Comparison of ENCODE assay signal across 11 cellular contexts in the genomic region with DNA sequence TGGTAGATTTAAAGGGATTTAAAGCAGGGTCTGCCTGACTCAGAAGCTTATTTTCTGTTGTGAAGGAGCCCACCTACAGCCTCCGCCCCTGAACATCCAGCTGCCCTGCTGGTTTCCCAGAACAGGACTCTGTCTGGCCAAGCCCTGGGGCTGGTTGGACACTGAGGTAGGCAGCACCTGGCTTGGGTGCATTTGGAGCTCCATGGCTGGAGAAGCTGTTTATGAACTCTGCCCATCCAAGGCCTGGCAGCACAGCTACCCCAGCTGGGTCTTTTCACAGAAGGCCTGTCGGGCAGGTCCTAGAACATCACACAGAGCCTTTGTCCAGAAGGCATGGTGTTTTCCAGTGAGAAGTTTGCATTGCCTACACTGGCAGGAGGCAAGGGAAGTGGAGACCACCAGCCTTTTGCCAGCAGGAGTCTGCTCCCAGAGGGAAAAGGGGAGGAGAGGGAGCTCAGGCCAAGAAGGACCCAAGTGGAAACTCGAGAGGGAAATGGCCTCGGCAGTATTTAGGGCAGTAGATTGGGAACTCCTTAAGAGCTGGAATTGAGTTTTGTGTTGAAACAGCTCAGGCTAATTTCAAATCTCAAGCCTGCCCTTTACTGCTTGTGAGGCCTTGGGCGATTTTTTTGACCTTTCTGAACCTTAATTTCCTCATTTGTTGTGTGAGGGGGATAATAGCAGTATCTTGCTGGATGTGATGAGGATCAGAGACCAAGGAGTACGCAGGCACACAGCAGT. TPM values are rescaled to one million over a fixed set of nuclear protein-coding genes. Genes with fewer than 3 reads are reported as not detected.
DNase-seq lines count a peak whose midpoint lies in the region; ATAC-seq and TF ChIP-seq lines count a peak whose summit lies in the region.
"Had no signal": no experiment of that assay in that cellular context is flagged by ENCODE, and none has a peak within 500 bp of the region (broad histone marks: within the 10 kb centered on the region; RNA-seq: fewer than 3 reads in every experiment).

No MANE protein-coding gene starts in this region.

- no peaks in the 10 kb centered on the region for H3K36me3 Mint-ChIP-seq in CD4-positive, alpha-beta T cell (ENCODE audit: low read depth)

- no peak for DNase-seq in CD4-positive, alpha-beta T cell
- DNase-seq in fibroblast of lung (ENCODE audit: low read depth in 2 of 2) (no peak), SW 1271 (lab: John Stamatoyannopoulos, UW) (no peak)
- DNase-seq in activated CD4-positive, CD25-positive, alpha-beta regulatory T cell treated with anti-CD3 and anti-CD28 coated beads, Interleukin-2, amount 50 U/mL, for 72 hours, result no peak
- DNase-seq: activated CD8-positive, alpha-beta memory T cell treated with anti-CD3 and anti-CD28 coated beads, Interleukin-2, amount 50 U/mL, for 48 hours; NCI-H524; occipital lobe had no signal

- CTCF ChIA-PET in CD4-positive, alpha-beta T cell (lab: Charles Lee), result interaction anchor here (2.2 kb wide), 1 partner anchor 17 kb away, joined by 6 read pairs; no protein-coding TSS in a partner anchor

- peak overlapping the region; percentile 96 for H3K27ac Mint-ChIP-seq in CD4-positive, alpha-beta T cell

- H3K9me3 ChIP-seq in CD4-positive, alpha-beta T cell (ENCODE audit: control insufficient read depth, low read length), result no peaks in the 10 kb centered on the region
- no peaks in the 10 kb centered on the region for H3K9me3 ChIP-seq in SU-DHL-6 (ENCODE audit: insufficient read depth, low read length)
- no peaks in the 10 kb centered on the region for H3K9me3 ChIP-seq in fibroblast of lung (ENCODE audit: control insufficient read depth, insufficient read depth, low read depth, low read length)
- H3K9me3 ChIP-seq in parathyroid adenoma (ENCODE audit: control insufficient read depth, low read length), result no peaks in the 10 kb centered on the region

- POLR2A ChIA-PET in CD4-positive, alpha-beta T cell (lab: Charles Lee), result interaction anchor here (0.5 to 6.8 kb wide), 10 partner anchors 8 to 126 kb away, joined by 3 to 102 read pairs (median 4); a partner anchor contains a TSS

- H3F3A ChIP-seq in SU-DHL-6 (ENCODE audit: insufficient read depth), result peaks cover 36% of the 10 kb centered on the region

- H3K27ac ChIP-seq in CD4-positive, alpha-beta T cell (ENCODE audit: low read depth, low read length), result peak overlapping the region; percentile 92
- H3K27ac ChIP-seq in SU-DHL-6 (ENCODE audit: low read depth, low read length) (peak overlapping the region; percentile 89), fibroblast of lung (ENCODE audit: insufficient read depth, low read length) (no peak overlapping the region), parathyroid adenoma (peak overlapping the region; percentile 98)

- no peaks in the 10 kb centered on the region for H3K27me3 Mint-ChIP-seq in CD4-positive, alpha-beta T cell

- peaks cover 8% of the 10 kb centered on the region for H3K4me1 ChIP-seq in fibroblast of lung (ENCODE audit: control insufficient read depth, extremely low read depth, insufficient read depth, low read length)
- H3K4me1 ChIP-seq in parathyroid adenoma, result peaks cover 49% of the 10 kb centered on the region

- H2AFZ ChIP-seq in SU-DHL-6 (ENCODE audit: low read depth, low read length, severe bottlenecking) (no peak overlapping the region), fibroblast of lung (ENCODE audit: low read length) (peak overlapping the region; percentile 8), parathyroid adenoma (peak overlapping the region; percentile 44)

- H3K4me3 Mint-ChIP-seq in CD4-positive, alpha-beta T cell, result peak overlapping the region; percentile 18

- no peaks in the 10 kb centered on the region for H3K9me3 Mint-ChIP-seq in CD4-positive, alpha-beta T cell

- H3K79me2 ChIP-seq in SU-DHL-6 (ENCODE audit: insufficient read depth, low read length), result no peaks in the 10 kb centered on the region
- no peaks in the 10 kb centered on the region for H3K79me2 ChIP-seq in fibroblast of lung (ENCODE audit: control insufficient read depth, insufficient read depth, low read length)
- H3K79me2 ChIP-seq in parathyroid adenoma, result peaks cover 6% of the 10 kb centered on the region

- no peaks in the 10 kb centered on the region for H3K36me3 ChIP-seq in SU-DHL-6 (ENCODE audit: low read length)
- no peaks in the 10 kb centered on the region for H3K36me3 ChIP-seq in fibroblast of lung (ENCODE audit: control insufficient read depth, insufficient read depth, low read length)
- no peaks in the 10 kb centered on the region for H3K36me3 ChIP-seq in parathyroid adenoma (ENCODE audit: control insufficient read depth, insufficient read depth, low read length)

- H3K4me2 ChIP-seq in SU-DHL-6 (ENCODE audit: low read depth, low read length, poor library complexity, severe bottlenecking), result peak overlapping the region; percentile 52
- H3K4me2 ChIP-seq in fibroblast of lung (ENCODE audit: extremely low read depth, insufficient read depth, low read length), result no peak overlapping the region
- H3K4me2 ChIP-seq in parathyroid adenoma (ENCODE audit: low read length), result peak overlapping the region; percentile 29

- no peak overlapping the region for H3K4me3 ChIP-seq in SU-DHL-6 (ENCODE audit: insufficient read depth, low read length, poor library complexity, severe bottlenecking)
- no peak overlapping the region for H3K4me3 ChIP-seq in fibroblast of lung (replicated peaks in 1 of 4; ENCODE audit: control extremely low read depth in 1 of 4, insufficient read depth in 1 of 4, low read depth in 3 of 4, low read length in 4 of 4)
- no peak overlapping the region for H3K4me3 ChIP-seq in parathyroid adenoma (ENCODE audit: low read depth, low read length)

- H3K9ac ChIP-seq in SU-DHL-6 (ENCODE audit: low read length) (no peak overlapping the region), fibroblast of lung (ENCODE audit: insufficient read depth, low read length) (no peak overlapping the region), parathyroid adenoma (no peak overlapping the region)

- peaks cover 89% of the 10 kb centered on the region for H3K4me1 Mint-ChIP-seq in CD4-positive, alpha-beta T cell (ENCODE audit: low read depth)

- no peaks in the 10 kb centered on the region for H3K27me3 ChIP-seq in CD4-positive, alpha-beta T cell (ENCODE audit: control insufficient read depth, insufficient read depth, low read length)
- no peaks in the 10 kb centered on the region for H3K27me3 ChIP-seq in SU-DHL-6 (ENCODE audit: low read length)
- H3K27me3 ChIP-seq in fibroblast of lung (ENCODE audit: control insufficient read depth, insufficient read depth, low read length), result no peaks in the 10 kb centered on the region
- H3K27me3 ChIP-seq in parathyroid adenoma (ENCODE audit: control insufficient read depth, insufficient read depth, low read length), result no peaks in the 10 kb centered on the region

- intact Hi-C loops in CD4-positive, alpha-beta T cell (cut with DNase I, micrococcal nuclease), result no loop called here

- no peaks in the 10 kb centered on the region for H3K9me2 ChIP-seq in SU-DHL-6 (replicated peaks; ENCODE audit: insufficient read depth, low read length)

- ATAC-seq in CD4-positive, alpha-beta T cell (ENCODE audit: poor library complexity), result no peak
- ATAC-seq in GM18511 (IDR thresholded peaks at IDR 0.05; ENCODE audit: unreplicated experiment) (no peak), GM21447 (IDR thresholded peaks at IDR 0.05; ENCODE audit: unreplicated experiment) (no peak)

- TF ChIP-seq CTCF in CD4-positive, alpha-beta T cell (IDR thresholded peaks at IDR 0.05), result no peak
- TF ChIP-seq CTCF in SU-DHL-6 (IDR thresholded peaks at IDR 0.05; ENCODE audit: insufficient read depth, low read length, poor library complexity, severe bottlenecking), result no peak
- TF ChIP-seq CTCF in fibroblast of lung (conservative IDR thresholded peaks at IDR 0.05 in 1 of 2, IDR thresholded peaks at IDR 0.05 in 1 of 2; ENCODE audit: low read depth in 1 of 2, low read length in 2 of 2), result no peak
- no peak for TF ChIP-seq CTCF in parathyroid adenoma (IDR thresholded peaks at IDR 0.05)

- no peaks in the 10 kb centered on the region for H4K20me1 ChIP-seq in SU-DHL-6 (ENCODE audit: low read depth, low read length)
- no peaks in the 10 kb centered on the region for H4K20me1 ChIP-seq in fibroblast of lung (ENCODE audit: control insufficient read depth, extremely low read depth, insufficient read depth, low read length)

RNA-seq across cellular contexts. Expression of a gene that starts 12.4 kb away (rescaled TPM):
- 100 to 1,000 TPM; 352 to 358 TPM for total RNA-seq in CD4-positive, alpha-beta T cell
- total RNA-seq in fibroblast of lung, result 61.4 and 83.7 TPM in 2 replicates
- polyA plus RNA-seq in fibroblast of lung, result 48.5 and 54.6 TPM in 2 replicates
- polyA plus RNA-seq in fibroblast of lung (2012), result 56.6 and 59.0 TPM in 2 replicates
- polyA minus RNA-seq in fibroblast of lung (ENCODE audit: low replicate concordance), result 3.8 and 6.1 TPM in 2 replicates

RNA-seq across cellular contexts. Expression of a gene that starts 59.6 kb away (rescaled TPM):
- 10 to 100 TPM; 17.1 to 21.9 TPM for total RNA-seq in CD4-positive, alpha-beta T cell
- 21.6 and 31.7 TPM in 2 replicates for total RNA-seq in fibroblast of lung
- 27.6 and 30.1 TPM in 2 replicates for polyA plus RNA-seq in fibroblast of lung
- polyA plus RNA-seq in fibroblast of lung (2012), result 27.9 and 40.0 TPM in 2 replicates
- polyA minus RNA-seq in fibroblast of lung (ENCODE audit: low replicate concordance), result 0.47 and 4.3 TPM in 2 replicates
